21 cellular contexts compared by ENCODE assay signal in the genomic region with DNA sequence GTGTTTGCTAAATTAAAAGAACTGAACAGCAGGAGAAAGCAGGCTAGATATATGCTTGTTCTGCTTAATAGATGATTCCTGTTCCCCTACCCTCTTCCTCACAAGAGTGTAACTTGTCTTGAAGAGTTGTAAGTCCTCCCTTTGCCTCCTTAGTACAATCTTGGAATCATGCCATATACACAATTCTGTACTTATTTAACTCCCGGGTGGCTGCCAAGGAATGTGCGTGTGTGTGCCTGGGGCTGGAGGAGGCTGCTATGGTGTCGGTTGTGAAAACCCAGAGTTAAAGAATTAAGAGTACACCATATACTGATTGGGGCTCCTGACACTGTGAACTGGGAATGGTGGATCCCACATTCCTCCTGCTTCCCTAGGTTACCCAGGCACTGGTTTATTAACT.
DNase-seq lines count a peak whose midpoint lies in the region; ATAC-seq and TF ChIP-seq lines count a peak whose summit lies in the region.
"Had no signal": no experiment of that assay in that cellular context is flagged by ENCODE, and none has a peak within 500 bp of the region (broad histone marks: within the 10 kb centered on the region; RNA-seq: fewer than 3 reads in every experiment).

No MANE protein-coding gene starts in this region.

- no peaks in the 10 kb centered on the region for H3K9me3 Mint-ChIP-seq in osteocyte (ENCODE audit: unreplicated experiment)
- H3K9me3 Mint-ChIP-seq: activated CD4-positive, alpha-beta memory T cell treated with anti-CD3 and anti-CD28 coated beads for 36 hours; activated T-helper 1 cell treated with anti-CD3 and anti-CD28 coated beads, Interleukin-12 subunit alpha, Interleukin-12 subunit beta, Interleukin-2, Interleukin-4 antibody, amounts not matched to agents 30 ng/mL and 10 ng/mL and 1 ng/mL, durations not matched to agents 14 hours and 24 hours and 36 hours had no signal

- H3K36me3 ChIP-seq in gastroesophageal sphincter, result peaks cover 0 to 66% of the 10 kb centered on the region in 2 donors

- H3K27ac ChIP-seq in gastroesophageal sphincter, result peak overlapping the region in 3 of 4 donors; percentile 13 to 23 (median 21)
- H3K27ac ChIP-seq: psoas muscle had no signal

- peaks cover 17% of the 10 kb centered on the region for H3K36me3 Mint-ChIP-seq in osteocyte (ENCODE audit: unreplicated experiment)

- ATAC-seq in gastroesophageal sphincter, result peak; percentile 16
- ATAC-seq: psoas muscle had no signal

- H3K4me1 ChIP-seq in gastroesophageal sphincter, result peaks cover 2 to 33% (median 4%) of the 10 kb centered on the region in 3 donors

- DNase-seq in Ammon's horn (ENCODE audit: low spot score), result peak; percentile 16
- DNase-seq in astrocyte of the spinal cord (ENCODE audit: low read depth, low spot score), result peak; percentile 54
- DNase-seq in osteocyte (ENCODE audit: extremely low spot score, unreplicated experiment), result no peak
- no peak for DNase-seq in COLO829 (ENCODE audit: low spot score)
- DNase-seq in stimulated activated naive CD4-positive, alpha-beta T cell (lab: John Stamatoyannopoulos, UW), result no peak
- DNase-seq in SW480 (ENCODE audit: low spot score), result no peak
- DNase-seq in globus pallidus (ENCODE audit: low spot score), result no peak
- DNase-seq: activated CD4-positive, alpha-beta memory T cell treated with anti-CD3 and anti-CD28 coated beads for 36 hours; anterior cingulate cortex; Calu3; head of caudate nucleus; kidney; NCI-H1694 treated with DMSO at 0.1 percent for 48 hours; NCI-H524 treated with DMSO at 0.1 percent for 48 hours; OCI-M1; psoas muscle; SK-N-SH; stimulated activated CD8-positive, alpha-beta memory T cell treated with anti-CD3 and anti-CD28 coated beads, Interleukin-4, amount 100 ng/mL, for 48 hours had no signal

- H3K27ac Mint-ChIP-seq in osteocyte (ENCODE audit: unreplicated experiment), result peak overlapping the region; percentile 21
- H3K27ac Mint-ChIP-seq: activated CD4-positive, alpha-beta memory T cell treated with anti-CD3 and anti-CD28 coated beads for 36 hours; activated T-helper 1 cell treated with anti-CD3 and anti-CD28 coated beads, Interleukin-12 subunit alpha, Interleukin-12 subunit beta, Interleukin-2, Interleukin-4 antibody, amounts not matched to agents 30 ng/mL and 10 ng/mL and 1 ng/mL, durations not matched to agents 14 hours and 24 hours and 36 hours had no signal

- H3K27me3 Mint-ChIP-seq in osteocyte (ENCODE audit: unreplicated experiment), result no peaks in the 10 kb centered on the region
- H3K27me3 Mint-ChIP-seq: activated CD4-positive, alpha-beta memory T cell treated with anti-CD3 and anti-CD28 coated beads for 36 hours had no signal

- H3K27me3 ChIP-seq in gastroesophageal sphincter, result no peaks in the 10 kb centered on the region
- H3K27me3 ChIP-seq: tibial nerve had no signal

- no peak overlapping the region for H3K4me3 Mint-ChIP-seq in osteocyte (ENCODE audit: unreplicated experiment)
- H3K4me3 Mint-ChIP-seq: activated CD4-positive, alpha-beta memory T cell treated with anti-CD3 and anti-CD28 coated beads for 36 hours; activated T-helper 1 cell treated with anti-CD3 and anti-CD28 coated beads, Interleukin-12 subunit alpha, Interleukin-12 subunit beta, Interleukin-2, Interleukin-4 antibody, amounts not matched to agents 30 ng/mL and 10 ng/mL and 1 ng/mL, durations not matched to agents 14 hours and 24 hours and 36 hours had no signal

- H3K4me3 ChIP-seq in astrocyte of the spinal cord (ENCODE audit: low read depth, low read length) (no peak overlapping the region), gastroesophageal sphincter (no peak overlapping the region)
- H3K4me3 ChIP-seq: psoas muscle, tibial nerve had no signal

- peaks cover 39% of the 10 kb centered on the region for H3K4me1 Mint-ChIP-seq in osteocyte (ENCODE audit: unreplicated experiment)

- in situ Hi-C loops in astrocyte of the spinal cord (cut with HindIII; ENCODE audit: low sequenced_read_pairs), result no loop called here

- TF ChIP-seq CTCF in astrocyte of the spinal cord (IDR thresholded peaks at IDR 0.05; ENCODE audit: low read depth, low read length) (no peak), gastroesophageal sphincter (IDR thresholded peaks at IDR 0.05) (no peak), osteocyte (IDR thresholded peaks at IDR 0.05) (no peak)

- no peak for TF ChIP-seq POLR2A in gastroesophageal sphincter (IDR thresholded peaks at IDR 0.05)

- no peak for TF ChIP-seq EP300 in gastroesophageal sphincter (IDR thresholded peaks at IDR 0.05)

- no peaks in the 10 kb centered on the region for H3K9me3 ChIP-seq in gastroesophageal sphincter
- H3K9me3 ChIP-seq: psoas muscle, SK-N-SH, tibial nerve had no signal

- WGBS in gastroesophageal sphincter (ENCODE audit: low coverage in 1 of 2), 2 donors, result 0% methylated on average over 3 of the region's 3 CpGs; no CpG with 5 or more reads in 1 of the 2 donors

Comparison
In these comparisons a context has a peak if more than half of its experiments do, and no peak if none do; other contexts are left out.
1. DNase-seq: peak in Ammon's horn (single experiment) and astrocyte of the spinal cord (single experiment); none in osteocyte (single experiment), COLO829 (single experiment), stimulated activated naive CD4-positive, alpha-beta T cell (0 of 6), SW480 (single experiment) and globus pallidus (single experiment).